In genomic region chr11:62753736-62754603, GRCh38 we compare ENCODE assay signal across 8 cellular contexts. TPM values are rescaled to one million over a fixed set of nuclear protein-coding genes. Genes with fewer than 3 reads are reported as not detected.
DNase-seq lines count a peak whose midpoint lies in the region; ATAC-seq, FAIRE-seq and TF ChIP-seq lines count a peak whose summit lies in the region.

TSS of gene ZBTB3 (minus strand) at chr11:62754160. CDS start at chr11:62753664, 496 bp downstream.

- H3K36me3 Mint-ChIP-seq in immature natural killer cell = peaks cover 0 to 3% (median 0%) of the 10 kb centered on the region in 3 donors

- in situ Hi-C loops in ACHN (cut with HindIII; ENCODE audit: low pct_ligation_motif_present, low pct_unique_long_range_greater_than_20kb, low sequenced_read_pairs) = no loop called here

- peaks cover 6 to 8% (median 7%) of the 10 kb centered on the region in 3 donors for H3K27me3 Mint-ChIP-seq in immature natural killer cell (ENCODE audit: low read depth in 3 of 3)

- H3K27me3 ChIP-seq in WERI-Rb-1 (ENCODE audit: insufficient read depth, low read depth, severe bottlenecking) (no peaks in the 10 kb centered on the region), bronchial epithelial cell (ENCODE audit: control insufficient read depth, insufficient read depth, low read length) (no peaks in the 10 kb centered on the region)

- ATAC-seq in GM18873 (IDR thresholded peaks at IDR 0.05; ENCODE audit: low FRiP score, unreplicated experiment) (peak; percentile 94), HG03139 (IDR thresholded peaks at IDR 0.05; ENCODE audit: unreplicated experiment) (peak; percentile 86)

- peaks cover 20% of the 10 kb centered on the region for H3K36me3 ChIP-seq in WERI-Rb-1
- H3K36me3 ChIP-seq in bronchial epithelial cell (ENCODE audit: control insufficient read depth, insufficient read depth, low read length) = peaks cover 7% of the 10 kb centered on the region

- H3K4me3 ChIP-seq in WERI-Rb-1 (ENCODE audit: low read depth, low read length) (peak within 1 kb of the TSS; percentile 77), bronchial epithelial cell (ENCODE audit: low read depth, low read length) (peak within 1 kb of the TSS; percentile 57)

- H3K9me3 ChIP-seq in WERI-Rb-1 (ENCODE audit: severe bottlenecking) = no peaks in the 10 kb centered on the region

- FAIRE-seq in bronchial epithelial cell (lab: Jason Lieb, UNC) = peak; percentile 93

- TF ChIP-seq CTCF in WERI-Rb-1 (IDR thresholded peaks at IDR 0.05; ENCODE audit: low read depth, low read length) (no peak), bronchial epithelial cell (IDR thresholded peaks at IDR 0.05; ENCODE audit: insufficient read depth, low read length, severe bottlenecking) (no peak)

- H3K27ac ChIP-seq in WERI-Rb-1 = peak within 1 kb of the TSS; percentile 84

- H3K4me1 Mint-ChIP-seq in immature natural killer cell = peaks cover 13 to 25% of the 10 kb centered on the region in 2 donors

- peak; percentile 97 for DNase-seq in ACHN
- peak; percentile 98 for DNase-seq in NCI-H2227 (lab: John Stamatoyannopoulos, UW; ENCODE audit: unreplicated experiment)
- peak; percentile 98 for DNase-seq in WERI-Rb-1
- peak; percentile 99 for DNase-seq in bronchial epithelial cell (ENCODE audit: low read depth)
- peak; percentile 98 to 99 (median 99) for DNase-seq in immature natural killer cell
- peak; percentile 99 for DNase-seq in smooth muscle cell of the brain vasculature (ENCODE audit: low read depth, low spot score)

- H3K4me3 Mint-ChIP-seq in immature natural killer cell = peak within 1 kb of the TSS; percentile 95 to 100 (median 97)

- no peaks in the 10 kb centered on the region for H3K9me3 Mint-ChIP-seq in immature natural killer cell

- H3K27ac Mint-ChIP-seq in immature natural killer cell = peak within 1 kb of the TSS; percentile 96 to 100 (median 98)

RNA-seq across cellular contexts. Expression of gene ZBTB3, which starts in this region (rescaled TPM):
- total RNA-seq in bronchial epithelial cell = 11.0 and 11.6 TPM in 2 replicates
- 10 to 100 TPM in 1 of 3 donors, 1 to 10 TPM in 2; 4.1 to 14.2 (median 5.5) TPM for polyA plus RNA-seq in immature natural killer cell

Comparison
In these comparisons a context has a peak if more than half of its experiments do, and no peak if none do; other contexts are left out.
1. Peak in every context shown above with its lines: DNase-seq, ATAC-seq, H3K4me3 ChIP-seq and H3K27ac ChIP-seq.